ENCODE assay signal across 33 cellular contexts in genomic region chr3:5090197-5090596, GRCh38.
"Had no signal": no experiment of that assay in that cellular context is flagged by ENCODE, and none has a peak within 500 bp of the region (broad histone marks: within the 10 kb centered on the region; RNA-seq: fewer than 3 reads in every experiment).

No MANE protein-coding gene starts in this region.

- FAIRE-seq: astrocyte, bronchial epithelial cell, frontal cortex had no signal

- ATAC-seq: activated CD8-positive, alpha-beta memory T cell treated with anti-CD3 and anti-CD28 coated beads, Interleukin-2, amount 10 ng/mL, durations not matched to agents 7 days and 5 days; activated CD8-positive, alpha-beta T cell treated with anti-CD3 and anti-CD28 coated beads for 36 hours; activated T-cell treated with anti-CD3 and anti-CD28 coated beads, Interleukin-2, amount 50 U/mL, for 72 hours; esophagus mucosa had no signal

- H3K27me3 Mint-ChIP-seq: activated CD8-positive, alpha-beta T cell treated with anti-CD3 and anti-CD28 coated beads for 36 hours had no signal

- DNase-seq: activated CD4-positive, alpha-beta T cell treated with anti-CD3 and anti-CD28 coated beads for 4 hours; activated CD4-positive, alpha-beta T cell treated with anti-CD3 and anti-CD28 coated beads, Interleukin-2, amount 10 ng/mL, durations not matched to agents 7 days and 5 days; activated CD4-positive, alpha-beta T cell treated with anti-CD3 and anti-CD28 coated beads, Interleukin-2, amount 50 U/mL, for 48 hours; activated CD4-positive, CD25-positive, alpha-beta regulatory T cell; activated CD4-positive, CD25-positive, alpha-beta regulatory T cell treated with anti-CD3 and anti-CD28 coated beads, Interleukin-2, amount 50 U/mL, for 72 hours; activated CD8-positive, alpha-beta memory T cell treated with anti-CD3 and anti-CD28 coated beads, Interleukin-2, amount 10 ng/mL, durations not matched to agents 7 days and 5 days; activated CD8-positive, alpha-beta memory T cell treated with anti-CD3 and anti-CD28 coated beads, Interleukin-2, amount 50 U/mL, for 4 hours; activated CD8-positive, alpha-beta T cell treated with anti-CD3 and anti-CD28 coated beads for 36 hours; activated effector memory CD4-positive, alpha-beta T cell treated with Interleukin-2 at 50 U/mL for 16 hours; activated gamma-delta T cell treated with Interleukin-2 at 50 U/mL for 16 hours; activated naive CD4-positive, alpha-beta T cell treated with anti-CD3 and anti-CD28 coated beads, Interleukin-2, amount 50 U/mL, for 16 hours; activated naive CD4-positive, alpha-beta T cell treated with Interleukin-2 at 50 U/mL for 16 hours; activated T-cell treated with anti-CD3 and anti-CD28 coated beads for 4 hours; activated T-cell treated with anti-CD3 and anti-CD28 coated beads, Interleukin-2, amount 50 U/mL, for 24 hours; activated T-cell treated with anti-CD3 and anti-CD28 coated beads, Interleukin-2, amount 50 U/mL, for 72 hours; amniotic stem cell; anterior cingulate cortex; brain microvascular endothelial cell; dorsolateral prefrontal cortex; effector memory CD4-positive, alpha-beta T cell; endodermal cell; foreskin fibroblast; head of caudate nucleus; T-helper 1 cell; T-helper 2 cell had no signal

- H3K4me1 Mint-ChIP-seq: activated CD4-positive, alpha-beta T cell treated with anti-CD3 and anti-CD28 coated beads, Interleukin-2, amount 10 ng/mL, durations not matched to agents 7 days and 5 days; activated CD8-positive, alpha-beta memory T cell treated with anti-CD3 and anti-CD28 coated beads, Interleukin-2, amount 10 ng/mL, durations not matched to agents 7 days and 5 days; central memory CD8-positive, alpha-beta T cell had no signal

- H3K9me3 Mint-ChIP-seq: activated CD4-positive, alpha-beta T cell treated with anti-CD3 and anti-CD28 coated beads, Interleukin-2, amount 10 ng/mL, durations not matched to agents 7 days and 5 days; activated CD8-positive, alpha-beta T cell treated with anti-CD3 and anti-CD28 coated beads for 36 hours; activated T-cell treated with anti-CD3 and anti-CD28 coated beads, Interleukin-2, amount 50 U/mL, for 24 hours; activated T-cell treated with anti-CD3 and anti-CD28 coated beads, Interleukin-2, amount 50 U/mL, for 72 hours; central memory CD8-positive, alpha-beta T cell; dendritic cell treated with granulocyte-macrophage colony-stimulating factor and Interleukin-4, amounts not matched to agents 40 ng/mL and 50 ng/mL, for 4 days; endodermal cell had no signal

- H3K4me3 ChIP-seq: coronary artery, dorsolateral prefrontal cortex had no signal

- H3K36me3 ChIP-seq: brain microvascular endothelial cell had no signal

- H3K36me3 Mint-ChIP-seq: activated CD8-positive, alpha-beta memory T cell treated with anti-CD3 and anti-CD28 coated beads, Interleukin-2, amount 10 ng/mL, durations not matched to agents 7 days and 5 days; activated naive CD8-positive, alpha-beta T cell had no signal

- H3K27me3 ChIP-seq: brain microvascular endothelial cell, dorsolateral prefrontal cortex had no signal

- H3K27ac ChIP-seq: brain microvascular endothelial cell, coronary artery, dorsolateral prefrontal cortex had no signal

- H3K4me3 Mint-ChIP-seq: activated CD4-positive, alpha-beta T cell treated with anti-CD3 and anti-CD28 coated beads, Interleukin-2, amount 10 ng/mL, durations not matched to agents 7 days and 5 days; activated CD8-positive, alpha-beta memory T cell treated with anti-CD3 and anti-CD28 coated beads, Interleukin-2, amount 10 ng/mL, durations not matched to agents 7 days and 5 days; activated CD8-positive, alpha-beta T cell treated with anti-CD3 and anti-CD28 coated beads for 36 hours; activated naive CD8-positive, alpha-beta T cell; activated T-cell treated with anti-CD3 and anti-CD28 coated beads, Interleukin-2, amount 50 U/mL, for 24 hours; activated T-cell treated with anti-CD3 and anti-CD28 coated beads, Interleukin-2, amount 50 U/mL, for 72 hours; central memory CD8-positive, alpha-beta T cell; dendritic cell treated with granulocyte-macrophage colony-stimulating factor and Interleukin-4, amounts not matched to agents 40 ng/mL and 50 ng/mL, for 4 days; endodermal cell had no signal

- H3K27ac Mint-ChIP-seq: activated CD4-positive, alpha-beta T cell treated with anti-CD3 and anti-CD28 coated beads, Interleukin-2, amount 10 ng/mL, durations not matched to agents 7 days and 5 days; activated CD8-positive, alpha-beta memory T cell treated with anti-CD3 and anti-CD28 coated beads, Interleukin-2, amount 10 ng/mL, durations not matched to agents 7 days and 5 days; activated CD8-positive, alpha-beta T cell treated with anti-CD3 and anti-CD28 coated beads for 36 hours; activated naive CD8-positive, alpha-beta T cell; activated T-cell treated with anti-CD3 and anti-CD28 coated beads, Interleukin-2, amount 50 U/mL, for 24 hours; activated T-cell treated with anti-CD3 and anti-CD28 coated beads, Interleukin-2, amount 50 U/mL, for 72 hours; dendritic cell treated with granulocyte-macrophage colony-stimulating factor and Interleukin-4, amounts not matched to agents 40 ng/mL and 50 ng/mL, for 4 days; endodermal cell had no signal
